Comparison of ENCODE assay signal across 11 cellular contexts in genomic region chr1:158930504-158930903, GRCh38. TPM values are rescaled to one million over a fixed set of nuclear protein-coding genes. Genes with fewer than 3 reads are reported as not detected.
A peak's percentile ranks its signal among the peaks of the same experiment; 100 is the strongest.
DNase-seq lines count a peak whose midpoint lies in the region; ATAC-seq and TF ChIP-seq lines count a peak whose summit lies in the region.
"Had no signal": no experiment of that assay in that cellular context is flagged by ENCODE, and none has a peak within 500 bp of the region (broad histone marks: within the 10 kb centered on the region; RNA-seq: fewer than 3 reads in every experiment).

No MANE protein-coding gene starts in this region.

- H3K27ac ChIP-seq in Peyer's patch (peak overlapping the region; percentile 27 to 72 (median 64)), skin epidermis (peak overlapping the region in 12 of 21 experiments; percentile 4 to 90 (median 58))

- peak; percentile 26 for DNase-seq in CD1c-positive myeloid dendritic cell (ENCODE audit: extremely low spot score)
- DNase-seq in Peyer's patch = peak in 2 of 3 donors; percentile 69 to 80
- peak; percentile 22 to 28 for DNase-seq in activated T-cell treated with anti-CD3 and anti-CD28 coated beads, Interleukin-2, amount 50 U/mL, for 48 hours
- DNase-seq in NCI-H69 (lab: John Stamatoyannopoulos, UW) = no peak
- no peak for DNase-seq in T1000 (lab: John Stamatoyannopoulos, UW)
- DNase-seq in medulla oblongata (ENCODE audit: extremely low spot score) = no peak
- DNase-seq: foreskin fibroblast, GF-D8 had no signal

- no peaks in the 10 kb centered on the region for H3K27me3 ChIP-seq in Peyer's patch

- no peaks in the 10 kb centered on the region for H3K4me1 ChIP-seq in Peyer's patch

- TF ChIP-seq POLR2A in Peyer's patch (IDR thresholded peaks at IDR 0.05) = no peak

- no peak for TF ChIP-seq CTCF in Peyer's patch (IDR thresholded peaks at IDR 0.05)

- no peak overlapping the region for H3K4me3 ChIP-seq in Peyer's patch
- H3K4me3 ChIP-seq in skin epidermis = no peak overlapping the region

- no peak for ATAC-seq in HG03159 (IDR thresholded peaks at IDR 0.05; ENCODE audit: unreplicated experiment)

- no peaks in the 10 kb centered on the region for H3K9me3 ChIP-seq in Peyer's patch

- H3K36me3 ChIP-seq in Peyer's patch = no peaks in the 10 kb centered on the region

RNA-seq across cellular contexts. Expression of gene PYHIN1, which starts 0.8 kb away (rescaled TPM):
- total RNA-seq in Peyer's patch = 10 to 100 TPM in 1 of 4 donors, 1 to 10 TPM in 3; 1.6 to 32.2 (median 5.3) TPM
- total RNA-seq: pulmonary artery endothelial cell had no signal

Comparison
In these comparisons a context has a peak if more than half of its experiments do, and no peak if none do; other contexts are left out.
1. DNase-seq: peak in CD1c-positive myeloid dendritic cell (single experiment), Peyer's patch (2 of 3) and activated T-cell treated with anti-CD3 and anti-CD28 coated beads, Interleukin-2, amount 50 U/mL, for 48 hours (2 of 2); none in NCI-H69 (single experiment), T1000 (single experiment) and medulla oblongata (single experiment).